Comparison of ENCODE assay signal across 17 cellular contexts in genomic region chr9:2367970-2368369, GRCh38.
DNase-seq lines count a peak whose midpoint lies in the region; ATAC-seq and TF ChIP-seq lines count a peak whose summit lies in the region.
"Had no signal": no experiment of that assay in that cellular context is flagged by ENCODE, and none has a peak within 500 bp of the region (broad histone marks: within the 10 kb centered on the region; RNA-seq: fewer than 3 reads in every experiment).

No MANE protein-coding gene starts in this region.

- H3K36me3 ChIP-seq in A673 (ENCODE audit: insufficient read depth, low read length, poor library complexity, severe bottlenecking) (no peaks in the 10 kb centered on the region), OCI-LY1 (ENCODE audit: insufficient read depth, low read length) (no peaks in the 10 kb centered on the region)
- H3K36me3 ChIP-seq: breast epithelium, SJCRH30 had no signal

- H3K79me2 ChIP-seq in OCI-LY1 (ENCODE audit: insufficient read depth, low read length): no peaks in the 10 kb centered on the region

- no peaks in the 10 kb centered on the region for H3K9me2 ChIP-seq in OCI-LY1 (ENCODE audit: low read depth, low read length)

- H3K4me2 ChIP-seq in OCI-LY1 (ENCODE audit: low read length): no peak overlapping the region

- H3K27me3 ChIP-seq in A673 (replicated peaks; ENCODE audit: insufficient read depth, low read depth, low read length, poor library complexity) (no peaks in the 10 kb centered on the region), OCI-LY1 (ENCODE audit: insufficient read depth, low read length) (no peaks in the 10 kb centered on the region)
- H3K27me3 ChIP-seq: breast epithelium, SJCRH30 had no signal

- no peak overlapping the region for H3K27ac ChIP-seq in A673 (ENCODE audit: low read depth, low read length, poor library complexity, severe bottlenecking)
- no peak overlapping the region for H3K27ac ChIP-seq in OCI-LY1 (ENCODE audit: low read depth, low read length, poor library complexity, severe bottlenecking)
- H3K27ac ChIP-seq: breast epithelium, psoas muscle, SJCRH30 had no signal

- POLR2A ChIA-PET in A673 (lab: Charles Lee; ENCODE audit: low non-redundant PET): no interaction called here

- H3K4me3 ChIP-seq in A673 (ENCODE audit: low read depth, low read length, poor library complexity, severe bottlenecking) (no peak overlapping the region), GM12865 (ENCODE audit: low read depth, low read length) (no peak overlapping the region), OCI-LY1 (ENCODE audit: low read depth, low read length, poor library complexity, severe bottlenecking) (no peak overlapping the region), fibroblast of villous mesenchyme (ENCODE audit: low read depth, low read length) (no peak overlapping the region)
- H3K4me3 ChIP-seq: breast epithelium, psoas muscle, SJCRH30 had no signal

- DNase-seq in A673 (ENCODE audit: low spot score) (no peak), GM12865 (ENCODE audit: low read depth) (peak; percentile 10), fibroblast of villous mesenchyme (ENCODE audit: low read depth) (no peak), NCI-H524 (lab: John Stamatoyannopoulos, UW) (no peak), NCI-H2227 treated with DMSO at 0.1 percent for 48 hours (lab: John Stamatoyannopoulos, UW) (no peak), DMS153 treated with DMSO at 0.1 percent for 48 hours (lab: John Stamatoyannopoulos, UW; ENCODE audit: unreplicated experiment) (no peak)
- DNase-seq: activated T-cell treated with anti-CD3 and anti-CD28 coated beads, Interleukin-2, amount 50 U/mL, for 24 hours; AML-193; effector CD4-positive, alpha-beta T cell; foreskin fibroblast; natural killer cell; psoas muscle; SJCRH30; stimulated activated CD4-positive, alpha-beta T cell treated with anti-CD3 and anti-CD28 coated beads, Interleukin-12 subunit alpha, Interleukin-12 subunit beta, amount 100 ng/mL, for 4 hours had no signal

- no peaks in the 10 kb centered on the region for H3K9me3 ChIP-seq in A673 (ENCODE audit: low read depth, low read length, poor library complexity, severe bottlenecking)
- no peaks in the 10 kb centered on the region for H3K9me3 ChIP-seq in OCI-LY1 (ENCODE audit: low read length)
- H3K9me3 ChIP-seq: breast epithelium, psoas muscle, SJCRH30 had no signal

- CTCF ChIA-PET in A673 (lab: Charles Lee): no interaction called here

- no peaks in the 10 kb centered on the region for H3F3A ChIP-seq in OCI-LY1 (ENCODE audit: insufficient read depth, low read length)

- intact Hi-C loops in A673 (cut with micrococcal nuclease; ENCODE audit: unreplicated experiment): no loop called here

- no peak overlapping the region for H3K9ac ChIP-seq in OCI-LY1 (ENCODE audit: low read length)

- TF ChIP-seq CTCF in A673 (conservative IDR thresholded peaks at IDR 0.05; ENCODE audit: low read depth, low read length) (0 out of 2 replicates have a peak, but pooled peaks have one; percentile 19), GM12865 (IDR thresholded peaks at IDR 0.05; ENCODE audit: insufficient read depth, low read depth, low read length, missing control alignments) (peak; percentile 11), OCI-LY1 (IDR thresholded peaks at IDR 0.05; ENCODE audit: low read length) (peak; percentile 40), fibroblast of villous mesenchyme (IDR thresholded peaks at IDR 0.05; ENCODE audit: insufficient read depth, low read depth, low read length) (peak; percentile 36)

- no peak overlapping the region for H2AFZ ChIP-seq in OCI-LY1 (ENCODE audit: low read length)

- no peaks in the 10 kb centered on the region for H4K20me1 ChIP-seq in OCI-LY1 (ENCODE audit: insufficient read depth, low read length)

- no peak for ATAC-seq in GM19463 (IDR thresholded peaks at IDR 0.05; ENCODE audit: unreplicated experiment)
- ATAC-seq: natural killer cell, psoas muscle had no signal

- H3K4me1 ChIP-seq in A673 (ENCODE audit: insufficient read depth, low read length, poor library complexity, severe bottlenecking): no peaks in the 10 kb centered on the region
- no peaks in the 10 kb centered on the region for H3K4me1 ChIP-seq in OCI-LY1 (ENCODE audit: insufficient read depth, low read length, severe bottlenecking)
- H3K4me1 ChIP-seq: breast epithelium, psoas muscle, SJCRH30 had no signal

- no TSS peak for BruUV-seq in A673 (replicated peaks; lab: Mats Ljungman, UMichigan)
